1 cellular context compared by ENCODE assay signal in the genomic region with DNA sequence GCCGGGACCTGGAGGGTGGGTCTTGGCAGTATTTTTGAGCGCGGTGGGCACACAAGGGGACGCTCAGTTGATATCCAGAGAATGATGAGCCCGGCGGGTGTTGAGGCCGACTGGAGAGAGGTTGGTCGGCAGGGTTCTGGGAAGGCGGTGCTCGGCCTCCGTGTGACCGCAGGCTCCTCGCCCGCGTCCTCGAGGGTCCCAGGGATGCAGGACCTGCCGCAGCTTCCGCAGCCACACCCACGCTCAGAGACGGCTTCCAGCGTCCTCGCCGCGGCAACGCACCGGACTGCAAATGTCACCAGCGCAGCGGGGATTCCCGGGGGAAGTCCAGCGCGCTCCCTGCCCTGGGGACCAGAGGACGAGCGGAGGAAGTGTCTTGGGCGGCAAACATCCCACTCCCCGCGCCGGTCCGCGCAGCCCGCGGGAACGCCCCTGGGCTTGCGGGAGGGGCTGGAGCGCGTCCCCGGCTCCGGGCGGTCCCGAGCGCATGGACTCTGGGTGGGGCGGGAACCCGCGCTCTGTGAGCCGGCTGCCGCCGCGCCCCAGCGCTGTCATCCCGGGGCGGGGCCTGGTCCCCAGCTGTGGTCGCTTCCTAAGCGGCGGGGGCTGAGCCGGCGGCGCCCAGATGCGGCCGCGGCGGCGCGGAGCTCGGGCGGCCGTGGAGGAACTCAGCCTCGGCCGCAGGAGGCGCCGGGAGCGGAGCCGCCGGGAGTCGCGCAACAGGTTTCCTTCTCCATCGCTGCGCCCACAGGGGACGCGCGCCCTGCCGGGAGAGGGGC.
TF ChIP-seq lines count a peak whose summit lies in the region.

STX11 (plus strand) TSS at position 624 of the 779 bp plus-strand sequence. CDS start 36,111 bp downstream, outside the sequence.

TF ChIP-seq in HepG2, 621 proteins besides CTCF, POLR2A, EP300 and RAD21 (continued from another document and continues in another):
- TF ChIP-seq, protein P1, sequence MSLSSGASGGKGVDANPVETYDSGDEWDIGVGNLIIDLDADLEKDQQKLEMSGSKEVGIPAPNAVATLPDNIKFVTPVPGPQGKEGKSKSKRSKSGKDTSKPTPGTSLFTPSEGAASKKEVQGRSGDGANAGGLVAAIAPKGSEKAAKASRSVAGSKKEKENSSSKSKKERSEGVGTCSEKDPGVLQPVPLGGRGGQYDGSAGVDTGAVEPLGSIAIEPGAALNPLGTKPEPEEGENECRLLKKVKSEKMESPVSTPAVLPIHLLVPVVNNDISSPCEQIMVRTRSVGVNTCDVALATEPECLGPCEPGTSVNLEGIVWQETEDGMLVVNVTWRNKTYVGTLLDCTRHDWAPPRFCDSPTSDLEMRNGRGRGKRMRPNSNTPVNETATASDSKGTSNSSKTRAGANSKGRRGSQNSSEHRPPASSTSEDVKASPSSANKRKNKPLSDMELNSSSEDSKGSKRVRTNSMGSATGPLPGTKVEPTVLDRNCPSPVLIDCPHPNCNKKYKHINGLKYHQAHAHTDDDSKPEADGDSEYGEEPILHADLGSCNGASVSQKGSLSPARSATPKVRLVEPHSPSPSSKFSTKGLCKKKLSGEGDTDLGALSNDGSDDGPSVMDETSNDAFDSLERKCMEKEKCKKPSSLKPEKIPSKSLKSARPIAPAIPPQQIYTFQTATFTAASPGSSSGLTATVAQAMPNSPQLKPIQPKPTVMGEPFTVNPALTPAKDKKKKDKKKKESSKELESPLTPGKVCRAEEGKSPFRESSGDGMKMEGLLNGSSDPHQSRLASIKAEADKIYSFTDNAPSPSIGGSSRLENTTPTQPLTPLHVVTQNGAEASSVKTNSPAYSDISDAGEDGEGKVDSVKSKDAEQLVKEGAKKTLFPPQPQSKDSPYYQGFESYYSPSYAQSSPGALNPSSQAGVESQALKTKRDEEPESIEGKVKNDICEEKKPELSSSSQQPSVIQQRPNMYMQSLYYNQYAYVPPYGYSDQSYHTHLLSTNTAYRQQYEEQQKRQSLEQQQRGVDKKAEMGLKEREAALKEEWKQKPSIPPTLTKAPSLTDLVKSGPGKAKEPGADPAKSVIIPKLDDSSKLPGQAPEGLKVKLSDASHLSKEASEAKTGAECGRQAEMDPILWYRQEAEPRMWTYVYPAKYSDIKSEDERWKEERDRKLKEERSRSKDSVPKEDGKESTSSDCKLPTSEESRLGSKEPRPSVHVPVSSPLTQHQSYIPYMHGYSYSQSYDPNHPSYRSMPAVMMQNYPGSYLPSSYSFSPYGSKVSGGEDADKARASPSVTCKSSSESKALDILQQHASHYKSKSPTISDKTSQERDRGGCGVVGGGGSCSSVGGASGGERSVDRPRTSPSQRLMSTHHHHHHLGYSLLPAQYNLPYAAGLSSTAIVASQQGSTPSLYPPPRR (CRISPR knock-in tag; IDR thresholded peaks at IDR 0.05; ENCODE audit: borderline replicate concordance) = no peak
- peak; percentile 69; the same call in 1 of the 2 replicates for TF ChIP-seq MYPOP (CRISPR knock-in tag; IDR thresholded peaks at IDR 0.05)
- TF ChIP-seq ATRX (CRISPR knock-in tag; IDR thresholded peaks at IDR 0.05; ENCODE audit: borderline replicate concordance) = no peak
- TF ChIP-seq KDM5B (CRISPR knock-in tag; IDR thresholded peaks at IDR 0.05; ENCODE audit: borderline replicate concordance) = peak; percentile 30; the same call in 1 of the 2 replicates
- TF ChIP-seq, protein P2, sequence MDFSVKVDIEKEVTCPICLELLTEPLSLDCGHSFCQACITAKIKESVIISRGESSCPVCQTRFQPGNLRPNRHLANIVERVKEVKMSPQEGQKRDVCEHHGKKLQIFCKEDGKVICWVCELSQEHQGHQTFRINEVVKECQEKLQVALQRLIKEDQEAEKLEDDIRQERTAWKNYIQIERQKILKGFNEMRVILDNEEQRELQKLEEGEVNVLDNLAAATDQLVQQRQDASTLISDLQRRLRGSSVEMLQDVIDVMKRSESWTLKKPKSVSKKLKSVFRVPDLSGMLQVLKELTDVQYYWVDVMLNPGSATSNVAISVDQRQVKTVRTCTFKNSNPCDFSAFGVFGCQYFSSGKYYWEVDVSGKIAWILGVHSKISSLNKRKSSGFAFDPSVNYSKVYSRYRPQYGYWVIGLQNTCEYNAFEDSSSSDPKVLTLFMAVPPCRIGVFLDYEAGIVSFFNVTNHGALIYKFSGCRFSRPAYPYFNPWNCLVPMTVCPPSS (IDR thresholded peaks at IDR 0.05) = no peak
- TF ChIP-seq FOXO1 (CRISPR knock-in tag; IDR thresholded peaks at IDR 0.05) = no peak
- TF ChIP-seq E2F2 (CRISPR knock-in tag; IDR thresholded peaks at IDR 0.05; ENCODE audit: borderline replicate concordance) = no peak
- TF ChIP-seq ZBTB3 (CRISPR knock-in tag; IDR thresholded peaks at IDR 0.05; ENCODE audit: borderline replicate concordance, low read depth) = no peak
- no peak for TF ChIP-seq CBFB (CRISPR knock-in tag; IDR thresholded peaks at IDR 0.05)
- TF ChIP-seq CEBPB (IDR thresholded peaks at IDR 0.05; ENCODE audit: borderline replicate concordance, low read depth, low read length) = no peak
- TF ChIP-seq ZNF773 (CRISPR knock-in tag; IDR thresholded peaks at IDR 0.05; ENCODE audit: borderline replicate concordance) = peak; percentile 6; the same call in 1 of the 2 replicates
- TF ChIP-seq ZNF589 (CRISPR knock-in tag; conservative IDR thresholded peaks at IDR 0.05) = no peak
- no peak for TF ChIP-seq FIP1L1 (IDR thresholded peaks at IDR 0.05; ENCODE audit: borderline replicate concordance, insufficient read depth, low read depth, low read length)
- no peak for TF ChIP-seq ZNF432 (CRISPR knock-in tag; IDR thresholded peaks at IDR 0.05; ENCODE audit: borderline replicate concordance)
- TF ChIP-seq ESRRA (CRISPR knock-in tag; IDR thresholded peaks at IDR 0.05; ENCODE audit: low read depth) = no peak
- TF ChIP-seq IKZF1 (IDR thresholded peaks at IDR 0.05) = no peak
- no peak for TF ChIP-seq ZNF121 (CRISPR knock-in tag; IDR thresholded peaks at IDR 0.05)
- TF ChIP-seq RFX3 (CRISPR knock-in tag; IDR thresholded peaks at IDR 0.05) = no peak
- no peak for TF ChIP-seq ELF1 (CRISPR knock-in tag; IDR thresholded peaks at IDR 0.05)
- TF ChIP-seq ZFP1 (CRISPR knock-in tag; IDR thresholded peaks at IDR 0.05) = no peak
- TF ChIP-seq KDM5A (IDR thresholded peaks at IDR 0.05; ENCODE audit: borderline replicate concordance, low read length) = no peak
- 0 out of 2 replicates have a peak, but pooled peaks have one; percentile 14 for TF ChIP-seq ZNF574 (CRISPR knock-in tag; IDR thresholded peaks at IDR 0.05)
- TF ChIP-seq HNRNPL (IDR thresholded peaks at IDR 0.05; ENCODE audit: low read depth, low read length) = no peak
- no peak for TF ChIP-seq ZNF317 (CRISPR knock-in tag; IDR thresholded peaks at IDR 0.05)
- 0 out of 2 replicates have a peak, but pooled peaks have one; percentile 41 for TF ChIP-seq ZNF563 (CRISPR knock-in tag; IDR thresholded peaks at IDR 0.05)
- TF ChIP-seq THAP11 (CRISPR knock-in tag; IDR thresholded peaks at IDR 0.05) = no peak
- no peak for TF ChIP-seq SIN3A (IDR thresholded peaks at IDR 0.05; ENCODE audit: borderline replicate concordance, low read depth, low read length)
- TF ChIP-seq, protein P3, sequence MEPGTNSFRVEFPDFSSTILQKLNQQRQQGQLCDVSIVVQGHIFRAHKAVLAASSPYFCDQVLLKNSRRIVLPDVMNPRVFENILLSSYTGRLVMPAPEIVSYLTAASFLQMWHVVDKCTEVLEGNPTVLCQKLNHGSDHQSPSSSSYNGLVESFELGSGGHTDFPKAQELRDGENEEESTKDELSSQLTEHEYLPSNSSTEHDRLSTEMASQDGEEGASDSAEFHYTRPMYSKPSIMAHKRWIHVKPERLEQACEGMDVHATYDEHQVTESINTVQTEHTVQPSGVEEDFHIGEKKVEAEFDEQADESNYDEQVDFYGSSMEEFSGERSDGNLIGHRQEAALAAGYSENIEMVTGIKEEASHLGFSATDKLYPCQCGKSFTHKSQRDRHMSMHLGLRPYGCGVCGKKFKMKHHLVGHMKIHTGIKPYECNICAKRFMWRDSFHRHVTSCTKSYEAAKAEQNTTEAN (CRISPR knock-in tag; conservative IDR thresholded peaks at IDR 0.05) = no peak
- TF ChIP-seq, protein P4, sequence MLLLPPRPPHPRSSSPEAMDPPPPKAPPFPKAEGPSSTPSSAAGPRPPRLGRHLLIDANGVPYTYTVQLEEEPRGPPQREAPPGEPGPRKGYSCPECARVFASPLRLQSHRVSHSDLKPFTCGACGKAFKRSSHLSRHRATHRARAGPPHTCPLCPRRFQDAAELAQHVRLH (CRISPR knock-in tag; IDR thresholded peaks at IDR 0.05; ENCODE audit: borderline replicate concordance, low read depth) = no peak
- TF ChIP-seq ZNF138 (CRISPR knock-in tag; IDR thresholded peaks at IDR 0.05; ENCODE audit: low read depth) = no peak
- no peak for TF ChIP-seq ZNF737 (CRISPR knock-in tag; IDR thresholded peaks at IDR 0.05; ENCODE audit: borderline replicate concordance)
- TF ChIP-seq ZNF484 (CRISPR knock-in tag; IDR thresholded peaks at IDR 0.05; ENCODE audit: borderline replicate concordance, low read depth) = no peak
- TF ChIP-seq, protein P5, sequence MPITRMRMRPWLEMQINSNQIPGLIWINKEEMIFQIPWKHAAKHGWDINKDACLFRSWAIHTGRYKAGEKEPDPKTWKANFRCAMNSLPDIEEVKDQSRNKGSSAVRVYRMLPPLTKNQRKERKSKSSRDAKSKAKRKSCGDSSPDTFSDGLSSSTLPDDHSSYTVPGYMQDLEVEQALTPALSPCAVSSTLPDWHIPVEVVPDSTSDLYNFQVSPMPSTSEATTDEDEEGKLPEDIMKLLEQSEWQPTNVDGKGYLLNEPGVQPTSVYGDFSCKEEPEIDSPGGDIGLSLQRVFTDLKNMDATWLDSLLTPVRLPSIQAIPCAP (CRISPR knock-in tag; IDR thresholded peaks at IDR 0.05; ENCODE audit: low read depth) = no peak
- TF ChIP-seq EED (CRISPR knock-in tag; IDR thresholded peaks at IDR 0.05) = peak; percentile 78
- no peak for TF ChIP-seq ZNF549 (CRISPR knock-in tag; IDR thresholded peaks at IDR 0.05)
- TF ChIP-seq KLF16 (CRISPR knock-in tag; IDR thresholded peaks at IDR 0.05) = no peak
- TF ChIP-seq, protein P6, sequence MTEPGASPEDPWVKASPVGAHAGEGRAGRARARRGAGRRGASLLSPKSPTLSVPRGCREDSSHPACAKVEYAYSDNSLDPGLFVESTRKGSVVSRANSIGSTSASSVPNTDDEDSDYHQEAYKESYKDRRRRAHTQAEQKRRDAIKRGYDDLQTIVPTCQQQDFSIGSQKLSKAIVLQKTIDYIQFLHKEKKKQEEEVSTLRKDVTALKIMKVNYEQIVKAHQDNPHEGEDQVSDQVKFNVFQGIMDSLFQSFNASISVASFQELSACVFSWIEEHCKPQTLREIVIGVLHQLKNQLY (CRISPR knock-in tag; IDR thresholded peaks at IDR 0.05) = no peak
- TF ChIP-seq, protein P7, sequence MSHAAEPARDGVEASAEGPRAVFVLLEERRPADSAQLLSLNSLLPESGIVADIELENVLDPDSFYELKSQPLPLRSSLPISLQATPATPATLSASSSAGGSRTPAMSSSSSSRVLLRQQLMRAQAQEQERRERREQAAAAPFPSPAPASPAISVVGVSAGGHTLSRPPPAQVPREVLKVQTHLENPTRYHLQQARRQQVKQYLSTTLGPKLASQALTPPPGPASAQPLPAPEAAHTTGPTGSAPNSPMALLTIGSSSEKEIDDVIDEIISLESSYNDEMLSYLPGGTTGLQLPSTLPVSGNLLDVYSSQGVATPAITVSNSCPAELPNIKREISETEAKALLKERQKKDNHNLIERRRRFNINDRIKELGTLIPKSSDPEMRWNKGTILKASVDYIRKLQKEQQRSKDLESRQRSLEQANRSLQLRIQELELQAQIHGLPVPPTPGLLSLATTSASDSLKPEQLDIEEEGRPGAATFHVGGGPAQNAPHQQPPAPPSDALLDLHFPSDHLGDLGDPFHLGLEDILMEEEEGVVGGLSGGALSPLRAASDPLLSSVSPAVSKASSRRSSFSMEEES (CRISPR knock-in tag; IDR thresholded peaks at IDR 0.05) = no peak
- peak; percentile 25 for TF ChIP-seq YY1 (IDR thresholded peaks at IDR 0.05; ENCODE audit: insufficient read depth, insufficient replicate concordance, low read depth, low read length)
- no peak for TF ChIP-seq NCOA2 (CRISPR knock-in tag; IDR thresholded peaks at IDR 0.05)
- TF ChIP-seq, protein P8, sequence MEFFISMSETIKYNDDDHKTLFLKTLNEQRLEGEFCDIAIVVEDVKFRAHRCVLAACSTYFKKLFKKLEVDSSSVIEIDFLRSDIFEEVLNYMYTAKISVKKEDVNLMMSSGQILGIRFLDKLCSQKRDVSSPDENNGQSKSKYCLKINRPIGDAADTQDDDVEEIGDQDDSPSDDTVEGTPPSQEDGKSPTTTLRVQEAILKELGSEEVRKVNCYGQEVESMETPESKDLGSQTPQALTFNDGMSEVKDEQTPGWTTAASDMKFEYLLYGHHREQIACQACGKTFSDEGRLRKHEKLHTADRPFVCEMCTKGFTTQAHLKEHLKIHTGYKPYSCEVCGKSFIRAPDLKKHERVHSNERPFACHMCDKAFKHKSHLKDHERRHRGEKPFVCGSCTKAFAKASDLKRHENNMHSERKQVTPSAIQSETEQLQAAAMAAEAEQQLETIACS (CRISPR knock-in tag; IDR thresholded peaks at IDR 0.05) = peak; percentile 91
- no peak for TF ChIP-seq MIER2 (CRISPR knock-in tag; IDR thresholded peaks at IDR 0.05)
